In genomic region chr3:10950476-10951294, GRCh38 we compare ENCODE assay signal across 9 cellular contexts. TPM values are rescaled to one million over a fixed set of nuclear protein-coding genes. Genes with fewer than 3 reads are reported as not detected.
DNase-seq lines count a peak whose midpoint lies in the region; ATAC-seq, FAIRE-seq and TF ChIP-seq lines count a peak whose summit lies in the region.
"Had no signal": no experiment of that assay in that cellular context is flagged by ENCODE, and none has a peak within 500 bp of the region (broad histone marks: within the 10 kb centered on the region; RNA-seq: fewer than 3 reads in every experiment).

No MANE protein-coding gene starts in this region.

- CTCF ChIA-PET in H1 (lab: Charles Lee; ENCODE audit: partially characterized antibody): interaction anchor here (0.6 to 16.2 kb wide), 26 partner anchors 9 to 593 kb away, joined by 3 to 211 read pairs (median 4); no protein-coding TSS in a partner anchor

- no peak overlapping the region for H3K14ac ChIP-seq in H1 (ENCODE audit: insufficient read length)

- ATAC-seq in aorta (ENCODE audit: low FRiP score): no peak

- H3K27me3 ChIP-seq in H1 (replicated peaks in 1 of 4; ENCODE audit: control insufficient read depth in 3 of 4, extremely low read depth in 1 of 4, insufficient read depth in 3 of 4, low read length in 3 of 4): no peaks in the 10 kb centered on the region
- H3K27me3 ChIP-seq in vagina: no peaks in the 10 kb centered on the region
- no peaks in the 10 kb centered on the region for H3K27me3 ChIP-seq in Peyer's patch
- H3K27me3 ChIP-seq in aorta (ENCODE audit: control insufficient read depth in 1 of 2, insufficient read depth in 2 of 2, low read length in 1 of 2): no peaks in the 10 kb centered on the region

- H3K23ac ChIP-seq in H1 (ENCODE audit: insufficient read length): no peak overlapping the region

- no peak overlapping the region for H2AK5ac ChIP-seq in H1 (ENCODE audit: low read depth, low read length)

- H3K36me3 ChIP-seq in H1 (ENCODE audit: control insufficient read depth in 2 of 4, insufficient read depth in 4 of 4, low read length in 3 of 4): no peaks in the 10 kb centered on the region
- H3K36me3 ChIP-seq in vagina: no peaks in the 10 kb centered on the region
- H3K36me3 ChIP-seq in Peyer's patch: no peaks in the 10 kb centered on the region
- no peaks in the 10 kb centered on the region for H3K36me3 ChIP-seq in aorta (ENCODE audit: control insufficient read depth in 1 of 2, insufficient read depth in 2 of 2, low read length in 1 of 2)

- no peak overlapping the region for H4K8ac ChIP-seq in H1 (ENCODE audit: extremely low read depth, insufficient read depth, low read length)

- H3K9ac ChIP-seq in H1 (replicated peaks in 1 of 4; ENCODE audit: extremely low read depth in 1 of 4, low read depth in 3 of 4, low read length in 3 of 4): no peak overlapping the region

- H2BK5ac ChIP-seq in H1 (ENCODE audit: low read depth, low read length): no peak overlapping the region

- peak; percentile 45 for FAIRE-seq in H1 (lab: Jason Lieb, UNC)

- H3K27ac ChIP-seq in H1 (ENCODE audit: low read depth, low read length) (no peak overlapping the region), vagina (no peak overlapping the region), Peyer's patch (no peak overlapping the region), aorta (ENCODE audit: low read depth in 1 of 2, low read length in 2 of 2) (no peak overlapping the region)

- peaks cover 0 to 2% of the 10 kb centered on the region in 2 experiments for H4K20me1 ChIP-seq in H1 (replicated peaks in 1 of 2; ENCODE audit: control insufficient read depth in 1 of 2, insufficient read depth in 2 of 2, low read length in 2 of 2)

- TF ChIP-seq POLR2A in H1 (IDR thresholded peaks at IDR 0.05; ENCODE audit: control extremely low read depth in 1 of 2, low read depth in 2 of 2, low read length in 2 of 2) (no peak), vagina (IDR thresholded peaks at IDR 0.05) (no peak), Peyer's patch (IDR thresholded peaks at IDR 0.05) (no peak)

- no peak overlapping the region for H3K4me2 ChIP-seq in H1 (ENCODE audit: insufficient read depth in 1 of 2, low read depth in 2 of 2, low read length in 2 of 2)

- no peak overlapping the region for H3K4me3 ChIP-seq in H1 (ENCODE audit: extremely low read depth in 1 of 4, insufficient read depth in 2 of 4, low read depth in 3 of 4, low read length in 4 of 4)
- no peak overlapping the region for H3K4me3 ChIP-seq in vagina
- H3K4me3 ChIP-seq in Peyer's patch: no peak overlapping the region
- no peak overlapping the region for H3K4me3 ChIP-seq in aorta (ENCODE audit: low read length in 2 of 2)

- TF ChIP-seq RAD21 in H1 (IDR thresholded peaks at IDR 0.05 in 1 of 2, conservative IDR thresholded peaks at IDR 0.05 in 1 of 2; ENCODE audit: low read depth in 2 of 2, low read length in 2 of 2): peak; percentile 56 to 74

- H2BK120ac ChIP-seq in H1 (replicated peaks; ENCODE audit: low read depth, low read length): no peak overlapping the region

- H3K18ac ChIP-seq in H1 (ENCODE audit: extremely low read depth, low read length): no peak overlapping the region

- H2AFZ ChIP-seq in H1 (ENCODE audit: low read length): 0 out of 2 replicates have a peak overlapping the region, but pooled peaks have one; percentile 57

- H3K9me3 ChIP-seq in H1 (ENCODE audit: insufficient read depth in 2 of 2, low read depth in 1 of 2, low read length in 1 of 2) (no peaks in the 10 kb centered on the region), vagina (no peaks in the 10 kb centered on the region), Peyer's patch (no peaks in the 10 kb centered on the region), aorta (ENCODE audit: control insufficient read depth, low read length) (no peaks in the 10 kb centered on the region)

- H3K4me1 ChIP-seq in H1 (replicated peaks in 1 of 4; ENCODE audit: control insufficient read depth in 3 of 4, insufficient read depth in 4 of 4, low read length in 3 of 4): no peaks in the 10 kb centered on the region
- no peaks in the 10 kb centered on the region for H3K4me1 ChIP-seq in vagina
- H3K4me1 ChIP-seq in Peyer's patch: no peaks in the 10 kb centered on the region
- no peaks in the 10 kb centered on the region for H3K4me1 ChIP-seq in aorta (ENCODE audit: control insufficient read depth in 1 of 2, insufficient read depth in 2 of 2, low read length in 2 of 2)

- intact Hi-C loops in vagina (cut with DNase I): loop anchor here (2.0 kb wide), 1 partner anchor 108 kb away; no protein-coding TSS in a partner anchor
- intact Hi-C loops in aorta (cut with DNase I): no loop called here

- peak; percentile 44 to 81 (median 75) for TF ChIP-seq CTCF in H1 (IDR thresholded peaks at IDR 0.05; ENCODE audit: control extremely low read depth in 1 of 3, insufficient read depth in 1 of 3, low read depth in 1 of 3, low read length in 3 of 3)
- TF ChIP-seq CTCF in vagina (IDR thresholded peaks at IDR 0.05): peak in 1 of 3 experiments; percentile 48
- peak in 3 of 6 experiments; percentile 39 to 54 (median 47) for TF ChIP-seq CTCF in Peyer's patch (IDR thresholded peaks at IDR 0.05)

- no peak overlapping the region for H2BK15ac ChIP-seq in H1 (ENCODE audit: low read length)

- H3K4ac ChIP-seq in H1 (replicated peaks; ENCODE audit: insufficient read length, low read depth, low read length): no peak overlapping the region

- peak in 1 of 2 experiments; percentile 13; a peak in 1 of 3 replicates for TF ChIP-seq EP300 in H1 (IDR thresholded peaks at IDR 0.05; ENCODE audit: borderline replicate concordance in 1 of 2, low read depth in 2 of 2, low read length in 2 of 2)

- WGBS in H1 (ENCODE audit: extremely low coverage in 1 of 2, insufficient coverage in 1 of 2, insufficient read length in 1 of 2, insufficient replicate concordance in 2 of 2, low coverage in 1 of 2, low lambda C conversion rate in 2 of 2, missing lambda C conversion rate in 1 of 2), 2 experiments: 63% methylated on average over 12 of the region's 12 CpGs; no CpG with 5 or more reads in 1 of the 2 experiments
- WGBS in aorta, 2 donors: 47 to 50% methylated on average over 12 of the region's 12 CpGs

- POLR2A ChIA-PET in H1 (lab: Charles Lee; ENCODE audit: partially characterized antibody): no interaction called here

- peak; percentile 3 to 6 for DNase-seq in activated CD4-positive, alpha-beta T cell treated with anti-CD3 and anti-CD28 coated beads, Interleukin-2, amount 50 U/mL, for 48 hours
- DNase-seq in activated CD4-positive, alpha-beta T cell treated with anti-CD3 and anti-CD28 coated beads for 4 hours: no peak
- DNase-seq in NCI-H460 (ENCODE audit: extremely low read depth, low read depth) (peak; percentile 8), H1 (ENCODE audit: low read depth in 1 of 2, low spot score in 2 of 2) (peak in 1 of 2 experiments; percentile 52), myocyte (ENCODE audit: low read depth) (peak; percentile 57), vagina (ENCODE audit: extremely low spot score in 2 of 2) (no peak), Peyer's patch (no peak), aorta (no peak)

- H4K91ac ChIP-seq in H1 (replicated peaks; ENCODE audit: insufficient read length, low read length): no peak overlapping the region

- H2BK12ac ChIP-seq in H1 (ENCODE audit: low read depth, low read length): no peak overlapping the region

- no peaks in the 10 kb centered on the region for H3K79me1 ChIP-seq in H1 (ENCODE audit: low read depth, low read length)

- H2BK20ac ChIP-seq in H1 (ENCODE audit: low read length): no peak overlapping the region

- no peaks in the 10 kb centered on the region for H3K79me2 ChIP-seq in H1 (ENCODE audit: control insufficient read depth in 1 of 2, insufficient read depth in 2 of 2, low read length in 2 of 2)

- no peak overlapping the region for H3K56ac ChIP-seq in H1 (replicated peaks; ENCODE audit: insufficient read length, low read depth, low read length)

- no peaks in the 10 kb centered on the region for H3K23me2 ChIP-seq in H1 (ENCODE audit: low read depth, low read length)

- no peak overlapping the region for H4K5ac ChIP-seq in H1 (ENCODE audit: insufficient read length, low read depth, low read length)

TF ChIP-seq in H1, 55 proteins besides CTCF, POLR2A, EP300 and RAD21:
- TF ChIP-seq TAF7 (optimal IDR thresholded peaks at IDR 0.05; ENCODE audit: borderline replicate concordance, low read depth, low read length) (peak; percentile 20), YY1 (IDR thresholded peaks at IDR 0.05; ENCODE audit: low read depth, low read length) (no peak)
TF ChIP-seq in H1: peak in this region for 1.

RNA-seq across cellular contexts. Expression of gene SLC6A1, which starts 41.9 kb away (rescaled TPM):
- total RNA-seq in NCI-H460 (2014; rRNA removed; shearing (Covaris generic)): not detected in 2 replicates
- polyA plus RNA-seq in NCI-H460 (2014; cell fraction: nucleus; rRNA removed): not detected in 2 replicates
- 0.30 and 0.31 TPM in 2 replicates for total RNA-seq in H1 (2021; fragmentation: NEBNext Ultra II Directional; extraction: Animal tissue kit (Norgen Biotek cat#: 25700))
- 0.35 and 0.63 TPM in 2 replicates for polyA plus RNA-seq in H1 (2011; rRNA removed)
- 0.50 TPM for polyA plus RNA-seq in H1 (2011; cell fraction: cytosol; rRNA removed)
- polyA plus RNA-seq in H1 (2011; cell fraction: nucleus; rRNA removed): 1.00 TPM
- polyA plus RNA-seq in H1 (2012, experiment 1 of 2): 0.22 to 0.61 TPM (median 0.41 TPM) in 4 replicates
- polyA plus RNA-seq in H1 (2012, experiment 2 of 2): 0.22 TPM
- 0.24 TPM for polyA plus RNA-seq in H1 (2013, experiment 1 of 2)
- polyA plus RNA-seq in H1 (2013, experiment 2 of 2): 0.26 TPM
- 0.44 and 1.2 TPM in 2 replicates for polyA minus RNA-seq in H1 (2011; rRNA and poly(A)+ RNA removed)
- polyA minus RNA-seq in H1 (2011; cell fraction: cytosol; rRNA and poly(A)+ RNA removed): 0.51 TPM
- polyA minus RNA-seq in H1 (2011; cell fraction: nucleus; rRNA and poly(A)+ RNA removed): 0.50 TPM
- total RNA-seq in myocyte: 0.26 TPM in 1 of 2 replicates, not detected in the other
- 0.03 TPM for polyA plus RNA-seq in myocyte (2012)
- 2.0 TPM for total RNA-seq in vagina
- total RNA-seq in Peyer's patch: 1 to 10 TPM in 1 of 4 donors, under 1 TPM in 2, not detected in 1; 0.27 to 5.0 (median 0.38) TPM
- total RNA-seq in aorta: 1 to 10 TPM; 1.4 to 2.3 TPM
- polyA plus RNA-seq in aorta: 1 to 10 TPM in 1 of 2 donors, under 1 TPM in 1; 0.50 to 4.9 TPM
- total RNA-seq: dermis microvascular lymphatic vessel endothelial cell had no signal

Comparison
In these comparisons a context has a peak if more than half of its experiments do, and no peak if none do; other contexts are left out.
1. DNase-seq: peak in activated CD4-positive, alpha-beta T cell treated with anti-CD3 and anti-CD28 coated beads, Interleukin-2, amount 50 U/mL, for 48 hours (2 of 2), NCI-H460 (single experiment) and myocyte (single experiment); none in activated CD4-positive, alpha-beta T cell treated with anti-CD3 and anti-CD28 coated beads for 4 hours (0 of 2), vagina (0 of 2), Peyer's patch (0 of 3) and aorta (0 of 2).